In the genomic region with DNA sequence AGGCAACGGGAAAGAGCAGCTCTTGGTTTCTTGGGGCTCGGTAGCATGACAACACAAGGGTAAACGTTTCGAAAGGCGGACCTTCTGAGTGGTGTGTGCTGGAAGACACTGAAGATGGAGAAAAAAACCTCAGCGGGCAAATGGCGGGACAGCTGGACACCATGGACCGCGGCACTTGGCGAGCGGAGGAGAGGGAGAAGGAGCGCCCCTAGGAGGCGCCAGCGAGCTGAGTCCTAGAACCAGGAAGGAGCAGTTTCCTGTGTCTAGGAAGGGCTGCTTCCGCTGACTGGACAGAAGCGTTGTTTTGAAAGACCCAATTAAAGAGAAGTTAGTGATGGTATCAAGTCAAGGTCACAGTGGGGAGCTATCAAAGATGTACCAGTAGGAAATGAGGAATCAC, we compare ENCODE assay signal across 16 cellular contexts. TPM values are rescaled to one million over a fixed set of nuclear protein-coding genes. Genes with fewer than 3 reads are reported as not detected.
DNase-seq lines count a peak whose midpoint lies in the region; TF ChIP-seq lines count a peak whose summit lies in the region.
"Had no signal": no experiment of that assay in that cellular context is flagged by ENCODE, and none has a peak within 500 bp of the region (broad histone marks: within the 10 kb centered on the region; RNA-seq: fewer than 3 reads in every experiment).

No MANE protein-coding gene starts in this region.

- no peaks in the 10 kb centered on the region for H3K36me3 ChIP-seq in MG63
- H3K36me3 ChIP-seq in osteoblast (ENCODE audit: insufficient read depth, low read length) = no peaks in the 10 kb centered on the region

- no peak overlapping the region for H3K4me2 ChIP-seq in osteoblast (ENCODE audit: insufficient read depth, low read length)
- H3K4me2 ChIP-seq: A549, KMS-11 had no signal

- peaks cover 3% of the 10 kb centered on the region for H3K9me3 Mint-ChIP-seq in activated naive CD8-positive, alpha-beta T cell treated with anti-CD3 and anti-CD28 coated beads for 36 hours

- H3K4me3 Mint-ChIP-seq in activated naive CD8-positive, alpha-beta T cell treated with anti-CD3 and anti-CD28 coated beads for 36 hours = peak overlapping the region; percentile 8
- H3K4me3 Mint-ChIP-seq: T-helper 2 cell treated with Interferon-gamma antibody and Interleukin-4, amounts not matched to agents 5 μg/mL and 100 μg/mL, for 36 hours had no signal

- peak; percentile 5 for DNase-seq in NCI-H146 (lab: John Stamatoyannopoulos, UW)
- DNase-seq in NCI-H146 treated with DMSO at 0.1 percent for 48 hours (lab: John Stamatoyannopoulos, UW; ENCODE audit: unreplicated experiment) = no peak
- DNase-seq in MG63 = peak; percentile 12
- DNase-seq in activated naive CD8-positive, alpha-beta T cell treated with anti-CD3 and anti-CD28 coated beads for 36 hours = no peak
- peak; percentile 46 for DNase-seq in osteoblast (ENCODE audit: insufficient read length, low spot score, missing footprints)
- DNase-seq in cortex of kidney (lab: John Stamatoyannopoulos, UW) = no peak
- DNase-seq in SW480 (ENCODE audit: low spot score) = no peak
- DNase-seq in NCI-H128 (lab: John Stamatoyannopoulos, UW; ENCODE audit: unreplicated experiment) = no peak
- DNase-seq: amniotic stem cell, kidney, naive B cell had no signal

- H3K79me2 ChIP-seq in osteoblast (ENCODE audit: insufficient read depth, low read length) = no peaks in the 10 kb centered on the region

- no peaks in the 10 kb centered on the region for H3K4me1 Mint-ChIP-seq in activated naive CD8-positive, alpha-beta T cell treated with anti-CD3 and anti-CD28 coated beads for 36 hours

- H3K36me3 Mint-ChIP-seq in activated naive CD8-positive, alpha-beta T cell treated with anti-CD3 and anti-CD28 coated beads for 36 hours = no peaks in the 10 kb centered on the region

- H3K27me3 Mint-ChIP-seq in activated naive CD8-positive, alpha-beta T cell treated with anti-CD3 and anti-CD28 coated beads for 36 hours = peaks cover 12% of the 10 kb centered on the region

- H3K27ac Mint-ChIP-seq in activated naive CD8-positive, alpha-beta T cell treated with anti-CD3 and anti-CD28 coated beads for 36 hours = no peak overlapping the region
- H3K27ac Mint-ChIP-seq: T-helper 2 cell treated with Interferon-gamma antibody and Interleukin-4, amounts not matched to agents 5 μg/mL and 100 μg/mL, for 36 hours had no signal

- no peaks in the 10 kb centered on the region for H3K4me1 ChIP-seq in osteoblast (ENCODE audit: insufficient read depth, low read length)
- H3K4me1 ChIP-seq: A549 had no signal

- no peak overlapping the region for H3K27ac ChIP-seq in osteoblast (ENCODE audit: low read depth, low read length)
- H3K27ac ChIP-seq: A549, KMS-11 had no signal

- H3K27me3 ChIP-seq in MG63 = no peaks in the 10 kb centered on the region
- H3K27me3 ChIP-seq in osteoblast (ENCODE audit: insufficient read depth, low read length) = no peaks in the 10 kb centered on the region

- H3K4me3 ChIP-seq in MG63 (peak overlapping the region; percentile 26; the same call in 1 of the 2 replicates), osteoblast (ENCODE audit: insufficient read depth, low read length) (no peak overlapping the region)
- H3K4me3 ChIP-seq: A549 had no signal

- H4K20me1 ChIP-seq in osteoblast (ENCODE audit: insufficient read depth, low read length) = no peaks in the 10 kb centered on the region

- H2AFZ ChIP-seq in osteoblast (ENCODE audit: low read length) = no peak overlapping the region

- TF ChIP-seq CTCF in osteoblast (IDR thresholded peaks at IDR 0.05; ENCODE audit: extremely low read depth, low read depth, low read length) = no peak

- H3K9me3 ChIP-seq in MG63 = no peaks in the 10 kb centered on the region
- peaks cover 3% of the 10 kb centered on the region for H3K9me3 ChIP-seq in osteoblast (ENCODE audit: low read depth, low read length)
- H3K9me3 ChIP-seq: A549 had no signal

RNA-seq across cellular contexts. Expression of a gene that starts 44.0 kb away (rescaled TPM):
- total RNA-seq in MG63 (2014; rRNA removed; shearing (Covaris generic); ENCODE audit: low replicate concordance) = not detected in 2 replicates
- not detected for total RNA-seq in activated naive CD8-positive, alpha-beta T cell treated with anti-CD3 and anti-CD28 coated beads for 36 hours
- 0.36 and 5.9 TPM in 2 replicates for total RNA-seq in osteoblast
- total RNA-seq: dermis microvascular lymphatic vessel endothelial cell, fibroblast of villous mesenchyme had no signal

Comparison
In these comparisons a context has a peak if more than half of its experiments do, and no peak if none do; other contexts are left out.
1. DNase-seq: peak in NCI-H146 (single experiment), MG63 (single experiment) and osteoblast (single experiment); none in NCI-H146 treated with DMSO at 0.1 percent for 48 hours (single experiment), activated naive CD8-positive, alpha-beta T cell treated with anti-CD3 and anti-CD28 coated beads for 36 hours (single experiment), cortex of kidney (single experiment), SW480 (single experiment) and NCI-H128 (single experiment).